8 cellular contexts compared by ENCODE assay signal in the genomic region with DNA sequence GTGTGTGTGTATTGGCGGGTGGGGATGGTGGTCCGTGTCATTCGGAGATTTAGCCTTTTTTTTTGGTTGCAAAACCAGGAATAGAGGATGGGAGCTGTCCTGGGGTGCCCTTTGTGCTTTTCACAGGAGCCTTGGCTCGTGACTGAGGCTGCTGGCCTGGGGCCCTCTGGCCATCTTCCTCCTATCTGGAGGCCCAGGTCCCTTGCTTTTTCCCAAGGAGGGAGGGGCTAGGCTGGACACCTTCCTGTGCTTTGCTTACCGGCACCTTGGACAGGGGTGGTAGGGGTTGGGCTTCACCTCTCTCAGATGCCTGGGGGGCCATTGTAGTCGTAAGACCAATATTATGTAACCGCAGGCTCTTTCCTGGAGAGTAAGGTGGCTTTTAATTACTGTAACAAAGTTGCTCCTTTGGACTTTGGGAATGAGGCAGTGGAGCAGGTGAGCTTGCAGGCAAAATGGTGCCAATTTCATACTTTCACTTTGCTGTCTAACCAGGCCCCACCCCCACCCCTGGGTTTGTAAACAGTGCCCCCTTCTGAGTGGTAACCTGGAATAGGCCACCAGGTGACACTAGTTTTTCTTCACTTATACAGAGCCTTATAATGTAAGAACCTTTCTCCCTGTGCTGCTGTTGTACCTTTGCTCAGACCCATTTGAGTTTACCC. TPM values are rescaled to one million over a fixed set of nuclear protein-coding genes. Genes with fewer than 3 reads are reported as not detected.
DNase-seq lines count a peak whose midpoint lies in the region; ATAC-seq and TF ChIP-seq lines count a peak whose summit lies in the region.

No MANE protein-coding gene starts in this region.

- H3K4me3 ChIP-seq in muscle layer of duodenum (ENCODE audit: low read depth in 1 of 2, low read length in 2 of 2) (peak overlapping the region; percentile 81 to 91), thoracic aorta (peak overlapping the region; percentile 99)

- H3K27ac Mint-ChIP-seq in activated CD8-positive, alpha-beta T cell treated with anti-CD3 and anti-CD28 coated beads, Interleukin-2, amount 10 ng/mL, durations not matched to agents 7 days and 5 days = peak overlapping the region; percentile 81
- no peak overlapping the region for H3K27ac Mint-ChIP-seq in endothelial cell (ENCODE audit: unreplicated experiment)

- H3K27ac ChIP-seq in muscle layer of duodenum (ENCODE audit: low read length) (peak overlapping the region; percentile 80), thoracic aorta (peak overlapping the region; percentile 88 to 94)

- POLR2A ChIA-PET in activated CD8-positive, alpha-beta T cell treated with anti-CD3 and anti-CD28 coated beads, Interleukin-2, amount 10 ng/mL, durations not matched to agents 7 days and 5 days (lab: Charles Lee) = interaction anchor here (4.2 kb wide), 1 partner anchor 78 kb away, joined by 37 read pairs; a partner anchor contains a TSS

- H3K27me3 Mint-ChIP-seq in activated CD8-positive, alpha-beta T cell treated with anti-CD3 and anti-CD28 coated beads, Interleukin-2, amount 10 ng/mL, durations not matched to agents 7 days and 5 days (ENCODE audit: low read depth) = peaks cover 14% of the 10 kb centered on the region
- H3K27me3 Mint-ChIP-seq in endothelial cell (ENCODE audit: unreplicated experiment) = peaks cover 15% of the 10 kb centered on the region

- H3K27me3 ChIP-seq in muscle layer of duodenum (ENCODE audit: low read depth, low read length) (no peaks in the 10 kb centered on the region), thoracic aorta (replicated peaks; ENCODE audit: insufficient read depth) (no peaks in the 10 kb centered on the region)

- H3K36me3 Mint-ChIP-seq in activated CD8-positive, alpha-beta T cell treated with anti-CD3 and anti-CD28 coated beads, Interleukin-2, amount 10 ng/mL, durations not matched to agents 7 days and 5 days (ENCODE audit: low read depth) = peaks cover 37% of the 10 kb centered on the region
- H3K36me3 Mint-ChIP-seq in endothelial cell (ENCODE audit: low read depth, unreplicated experiment) = peaks cover 15% of the 10 kb centered on the region

- DNase-seq in activated CD4-positive, CD25-positive, alpha-beta regulatory T cell (lab: John Stamatoyannopoulos, UW) = peak; percentile 17 to 39 (median 30)
- peak; percentile 19 for DNase-seq in NCI-H2107 (lab: John Stamatoyannopoulos, UW)
- DNase-seq in activated CD8-positive, alpha-beta T cell treated with anti-CD3 and anti-CD28 coated beads, Interleukin-2, amount 10 ng/mL, durations not matched to agents 7 days and 5 days = peak; percentile 74
- peak; percentile 13 for DNase-seq in endothelial cell (ENCODE audit: low spot score)
- no peak for DNase-seq in thoracic aorta (ENCODE audit: low spot score)

- ATAC-seq in activated CD4-positive, CD25-positive, alpha-beta regulatory T cell treated with anti-CD3 and anti-CD28 coated beads, Interleukin-2, amount 50 U/mL, for 24 hours = no peak
- peak; percentile 31 for ATAC-seq in activated CD8-positive, alpha-beta T cell treated with anti-CD3 and anti-CD28 coated beads, Interleukin-2, amount 10 ng/mL, durations not matched to agents 7 days and 5 days
- ATAC-seq in thoracic aorta (ENCODE audit: insufficient number of reproducible peaks, low FRiP score, low read depth) (no peak), HG02642 (IDR thresholded peaks at IDR 0.05; ENCODE audit: poor library complexity, unreplicated experiment) (no peak)

- H3K9me3 ChIP-seq in muscle layer of duodenum (ENCODE audit: control insufficient read depth in 1 of 2, low read length in 2 of 2) = no peaks in the 10 kb centered on the region
- no peaks in the 10 kb centered on the region for H3K9me3 ChIP-seq in thoracic aorta

- peaks cover 50% of the 10 kb centered on the region for H3K4me1 Mint-ChIP-seq in activated CD8-positive, alpha-beta T cell treated with anti-CD3 and anti-CD28 coated beads, Interleukin-2, amount 10 ng/mL, durations not matched to agents 7 days and 5 days (ENCODE audit: low read depth)
- H3K4me1 Mint-ChIP-seq in endothelial cell (ENCODE audit: unreplicated experiment) = peaks cover 21% of the 10 kb centered on the region

- peaks cover 9 to 42% of the 10 kb centered on the region in 2 donors for H3K4me1 ChIP-seq in muscle layer of duodenum (ENCODE audit: control insufficient read depth in 1 of 2, insufficient read depth in 2 of 2, low read length in 2 of 2)
- H3K4me1 ChIP-seq in thoracic aorta (ENCODE audit: control insufficient read depth in 1 of 2, low read depth in 2 of 2) = peaks cover 20 to 48% of the 10 kb centered on the region in 2 donors

- H3K4me3 Mint-ChIP-seq in activated CD8-positive, alpha-beta T cell treated with anti-CD3 and anti-CD28 coated beads, Interleukin-2, amount 10 ng/mL, durations not matched to agents 7 days and 5 days = peak overlapping the region; percentile 85
- peak overlapping the region; percentile 93 for H3K4me3 Mint-ChIP-seq in endothelial cell (ENCODE audit: unreplicated experiment)

- H3K9me3 Mint-ChIP-seq in activated CD8-positive, alpha-beta T cell treated with anti-CD3 and anti-CD28 coated beads, Interleukin-2, amount 10 ng/mL, durations not matched to agents 7 days and 5 days (ENCODE audit: insufficient read depth) = no peaks in the 10 kb centered on the region
- H3K9me3 Mint-ChIP-seq in endothelial cell (ENCODE audit: unreplicated experiment) = no peaks in the 10 kb centered on the region

- CTCF ChIA-PET in activated CD8-positive, alpha-beta T cell treated with anti-CD3 and anti-CD28 coated beads, Interleukin-2, amount 10 ng/mL, durations not matched to agents 7 days and 5 days (lab: Charles Lee) = interaction anchor here (0.6 to 2.2 kb wide), 8 partner anchors 23 to 225 kb away, joined by 3 to 6 read pairs (median 4); a partner anchor contains a TSS

- peaks cover 6 to 19% of the 10 kb centered on the region in 2 donors for H3K36me3 ChIP-seq in muscle layer of duodenum (ENCODE audit: control insufficient read depth in 1 of 2, insufficient read depth in 2 of 2, low read length in 2 of 2)
- H3K36me3 ChIP-seq in thoracic aorta = peaks cover 8% of the 10 kb centered on the region

- no peak for TF ChIP-seq CTCF in endothelial cell (IDR thresholded peaks at IDR 0.05; ENCODE audit: unreplicated experiment)
- TF ChIP-seq CTCF in thoracic aorta (IDR thresholded peaks at IDR 0.05) = no peak

RNA-seq across cellular contexts. Expression of a gene that starts 1.2 kb away (rescaled TPM):
- total RNA-seq in activated CD8-positive, alpha-beta T cell treated with anti-CD3 and anti-CD28 coated beads, Interleukin-2, amount 10 ng/mL, durations not matched to agents 7 days and 5 days = 10 to 100 TPM; 30.9 to 31.7 TPM
- 14.6 TPM for total RNA-seq in endothelial cell (ENCODE audit: unreplicated experiment)
- 10 to 100 TPM; 20.6 to 28.5 TPM for total RNA-seq in thoracic aorta
